In the genomic region with DNA sequence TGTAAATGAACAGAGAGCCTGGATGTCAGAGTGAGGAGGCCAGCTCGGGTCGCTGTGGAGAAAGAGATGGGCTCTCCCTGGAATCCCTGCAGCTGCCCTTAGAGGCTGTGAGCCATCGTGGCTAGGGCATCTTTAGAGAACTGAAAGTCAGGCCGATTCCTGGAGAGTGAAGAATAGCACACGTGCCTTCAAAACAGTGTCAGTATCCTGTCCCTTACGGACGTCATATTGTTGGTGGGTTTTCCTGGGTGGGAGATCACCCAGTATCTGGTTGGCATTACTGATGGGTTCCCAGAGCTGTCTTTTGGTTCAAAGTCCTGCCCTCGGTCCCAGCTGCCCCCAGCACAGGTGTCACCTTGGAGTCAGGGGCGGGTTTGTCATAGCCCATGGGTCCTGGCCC, we compare ENCODE assay signal across 1 cellular context.
TF ChIP-seq lines count a peak whose summit lies in the region.

No MANE protein-coding gene starts in this region.

TF ChIP-seq in SK-N-SH, 30 proteins besides CTCF, POLR2A, EP300 and RAD21 (continued from another document):
- no peak for TF ChIP-seq ZBTB33 (IDR thresholded peaks at IDR 0.05; ENCODE audit: borderline replicate concordance, low read depth)
- TF ChIP-seq YY1 (IDR thresholded peaks at IDR 0.05; ENCODE audit: low read depth): no peak
- TF ChIP-seq NFIC (IDR thresholded peaks at IDR 0.05; ENCODE audit: borderline replicate concordance): no peak
- TF ChIP-seq FOXM1 (IDR thresholded peaks at IDR 0.05; ENCODE audit: low read depth): no peak
- TF ChIP-seq JUND (IDR thresholded peaks at IDR 0.05): no peak
- TF ChIP-seq REST (IDR thresholded peaks at IDR 0.05; ENCODE audit: low read depth, low read length): no peak
- no peak for TF ChIP-seq SMC3 (IDR thresholded peaks at IDR 0.05; ENCODE audit: low read depth, low read length)
- TF ChIP-seq USF2 (IDR thresholded peaks at IDR 0.05; ENCODE audit: borderline replicate concordance, low read depth, low read length): no peak
- no peak for TF ChIP-seq MEF2A (IDR thresholded peaks at IDR 0.05; ENCODE audit: borderline replicate concordance, low read depth)
